ENCODE assay signal across 8 cellular contexts in genomic region chr13:30796132-30796832, GRCh38.
A peak's percentile ranks its signal among the peaks of the same experiment; 100 is the strongest.
DNase-seq lines count a peak whose midpoint lies in the region; ATAC-seq and TF ChIP-seq lines count a peak whose summit lies in the region.

No MANE protein-coding gene starts in this region.

- peaks cover 31% of the 10 kb centered on the region for H3K4me1 Mint-ChIP-seq in activated CD4-positive, alpha-beta T cell treated with anti-CD3 and anti-CD28 coated beads, Interleukin-2, amount 10 ng/mL, durations not matched to agents 24 days and 14 days
- peaks cover 47% of the 10 kb centered on the region for H3K4me1 Mint-ChIP-seq in stimulated activated effector memory CD8-positive, alpha-beta T cell treated with anti-CD3 and anti-CD28 coated beads, Interleukin-12 subunit alpha, Interleukin-12 subunit beta, amount 100 ng/mL, for 72 hours

- DNase-seq in activated CD4-positive, alpha-beta T cell treated with anti-CD3 and anti-CD28 coated beads, Interleukin-2, amount 10 ng/mL, durations not matched to agents 24 days and 14 days = peak; percentile 71
- DNase-seq in activated CD4-positive, alpha-beta T cell treated with anti-CD3 and anti-CD28 coated beads, Interleukin-2, amount 50 U/mL, for 4 hours = no peak
- DNase-seq in RPMI7951 (ENCODE audit: low read depth) (peak; percentile 97), epithelial cell of prostate (ENCODE audit: low read depth, low spot score) (no peak), C1 segment of cervical spinal cord (lab: John Stamatoyannopoulos, UW) (no peak), HEK293T (ENCODE audit: extremely low spot score) (no peak), Kasumi-1 (lab: John Stamatoyannopoulos, UW) (no peak)
- no peak for DNase-seq in stimulated activated effector memory CD8-positive, alpha-beta T cell treated with anti-CD3 and anti-CD28 coated beads, Interleukin-12 subunit alpha, Interleukin-12 subunit beta, amount 100 ng/mL, for 72 hours (ENCODE audit: low spot score in 2 of 2)

- no peaks in the 10 kb centered on the region for H3K36me3 Mint-ChIP-seq in activated CD4-positive, alpha-beta T cell treated with anti-CD3 and anti-CD28 coated beads, Interleukin-2, amount 10 ng/mL, durations not matched to agents 24 days and 14 days (ENCODE audit: low read depth)
- H3K36me3 Mint-ChIP-seq in stimulated activated effector memory CD8-positive, alpha-beta T cell treated with anti-CD3 and anti-CD28 coated beads, Interleukin-12 subunit alpha, Interleukin-12 subunit beta, amount 100 ng/mL, for 72 hours = no peaks in the 10 kb centered on the region

- peak; percentile 65 for ATAC-seq in stimulated activated effector memory CD8-positive, alpha-beta T cell treated with anti-CD3 and anti-CD28 coated beads, Interleukin-12 subunit alpha, Interleukin-12 subunit beta, amount 100 ng/mL, for 72 hours

- H3K27ac ChIP-seq in epithelial cell of prostate = peak overlapping the region; percentile 75

- CTCF ChIA-PET in HEK293T (lab: Yijun Ruan, JAX) = interaction anchor here (0.6 to 0.9 kb wide), 5 partner anchors 8 to 727 kb away, joined by 3 to 4 read pairs (median 4); no protein-coding TSS in a partner anchor

- intact Hi-C loops in activated CD4-positive, alpha-beta T cell treated with anti-CD3 and anti-CD28 coated beads, Interleukin-2, amount 10 ng/mL, durations not matched to agents 24 days and 14 days (cut with micrococcal nuclease) = loop anchor here (2.0 kb wide), 2 partner anchors 21 to 179 kb away; partner anchors contain the start of gene USPL1

- H3K4me3 Mint-ChIP-seq in activated CD4-positive, alpha-beta T cell treated with anti-CD3 and anti-CD28 coated beads, Interleukin-2, amount 10 ng/mL, durations not matched to agents 24 days and 14 days = peak overlapping the region; percentile 29
- H3K4me3 Mint-ChIP-seq in stimulated activated effector memory CD8-positive, alpha-beta T cell treated with anti-CD3 and anti-CD28 coated beads, Interleukin-12 subunit alpha, Interleukin-12 subunit beta, amount 100 ng/mL, for 72 hours = peak overlapping the region; percentile 61

- peak overlapping the region; percentile 73 for H3K27ac Mint-ChIP-seq in activated CD4-positive, alpha-beta T cell treated with anti-CD3 and anti-CD28 coated beads, Interleukin-2, amount 10 ng/mL, durations not matched to agents 24 days and 14 days
- peak overlapping the region; percentile 94 for H3K27ac Mint-ChIP-seq in stimulated activated effector memory CD8-positive, alpha-beta T cell treated with anti-CD3 and anti-CD28 coated beads, Interleukin-12 subunit alpha, Interleukin-12 subunit beta, amount 100 ng/mL, for 72 hours

- no peaks in the 10 kb centered on the region for H3K27me3 Mint-ChIP-seq in activated CD4-positive, alpha-beta T cell treated with anti-CD3 and anti-CD28 coated beads, Interleukin-2, amount 10 ng/mL, durations not matched to agents 24 days and 14 days

- POLR2A ChIA-PET in HEK293T (lab: Yijun Ruan, JAX) = no interaction called here

- no peaks in the 10 kb centered on the region for H3K9me3 Mint-ChIP-seq in activated CD4-positive, alpha-beta T cell treated with anti-CD3 and anti-CD28 coated beads, Interleukin-2, amount 10 ng/mL, durations not matched to agents 24 days and 14 days
- H3K9me3 Mint-ChIP-seq in stimulated activated effector memory CD8-positive, alpha-beta T cell treated with anti-CD3 and anti-CD28 coated beads, Interleukin-12 subunit alpha, Interleukin-12 subunit beta, amount 100 ng/mL, for 72 hours = no peaks in the 10 kb centered on the region

TF ChIP-seq in HEK293T, 16 proteins besides CTCF, POLR2A, EP300 and RAD21:
- TF ChIP-seq ARNT (IDR thresholded peaks at IDR 0.05) (no peak), FOXK2 (IDR thresholded peaks at IDR 0.05) (no peak), BHLHE40 (IDR thresholded peaks at IDR 0.05; ENCODE audit: borderline replicate concordance) (no peak), SP1 (IDR thresholded peaks at IDR 0.05) (no peak), ZNF384 (IDR thresholded peaks at IDR 0.05) (no peak), HDGF (IDR thresholded peaks at IDR 0.05; ENCODE audit: borderline replicate concordance) (no peak), SUZ12 (IDR thresholded peaks at IDR 0.05) (no peak), LEF1 (IDR thresholded peaks at IDR 0.05; ENCODE audit: borderline replicate concordance) (no peak), NFRKB (IDR thresholded peaks at IDR 0.05) (no peak), FOXA1 (IDR thresholded peaks at IDR 0.05) (no peak), ELF4 (IDR thresholded peaks at IDR 0.05) (no peak), CTBP1 (IDR thresholded peaks at IDR 0.05; ENCODE audit: borderline replicate concordance) (no peak), L3MBTL2 (conservative IDR thresholded peaks at IDR 0.05) (no peak), FOXM1 (IDR thresholded peaks at IDR 0.05; ENCODE audit: borderline replicate concordance) (no peak)

Comparison
In these comparisons a context has a peak if more than half of its experiments do, and no peak if none do; other contexts are left out.
1. DNase-seq: peak in activated CD4-positive, alpha-beta T cell treated with anti-CD3 and anti-CD28 coated beads, Interleukin-2, amount 10 ng/mL, durations not matched to agents 24 days and 14 days (single experiment) and RPMI7951 (single experiment); none in activated CD4-positive, alpha-beta T cell treated with anti-CD3 and anti-CD28 coated beads, Interleukin-2, amount 50 U/mL, for 4 hours (0 of 2), epithelial cell of prostate (single experiment), stimulated activated effector memory CD8-positive, alpha-beta T cell treated with anti-CD3 and anti-CD28 coated beads, Interleukin-12 subunit alpha, Interleukin-12 subunit beta, amount 100 ng/mL, for 72 hours (0 of 2), C1 segment of cervical spinal cord (0 of 14), HEK293T (single experiment) and Kasumi-1 (0 of 2).